8 cellular contexts compared by ENCODE assay signal in the genomic region with DNA sequence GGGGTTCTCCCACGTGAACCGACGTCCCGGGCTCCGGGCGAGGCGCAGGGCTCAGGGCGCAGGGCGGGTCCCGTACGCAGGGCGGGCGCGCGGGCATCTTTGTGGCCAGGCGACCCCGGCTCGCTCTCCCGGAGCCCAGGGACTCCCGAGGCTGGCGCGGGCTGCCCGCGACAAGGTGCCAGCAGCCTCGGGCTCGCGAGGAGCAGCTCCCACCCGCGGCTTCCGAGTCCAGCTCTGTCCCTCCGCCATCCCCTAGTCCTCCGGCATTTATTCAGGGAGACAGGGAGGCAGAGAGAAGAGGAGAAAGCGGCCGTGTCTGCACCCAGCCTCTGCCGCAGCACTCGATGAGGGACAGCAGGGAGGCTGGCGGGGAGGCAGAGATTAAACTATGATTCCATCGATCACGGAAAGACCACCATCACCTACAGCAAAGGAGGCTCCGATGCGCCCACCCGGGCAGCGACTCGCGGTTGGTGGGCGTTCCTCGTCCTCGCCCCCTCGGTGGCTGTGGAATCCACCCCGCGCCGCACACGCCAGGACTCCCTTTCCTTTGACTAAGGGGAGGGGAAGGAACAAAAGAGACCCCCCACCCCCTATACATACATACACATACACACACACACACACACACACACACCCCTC. TPM values are rescaled to one million over a fixed set of nuclear protein-coding genes. Genes with fewer than 3 reads are reported as not detected.
DNase-seq lines count a peak whose midpoint lies in the region; ATAC-seq, FAIRE-seq and TF ChIP-seq lines count a peak whose summit lies in the region.

No MANE protein-coding gene starts in this region.

- peak overlapping the region; percentile 73 for H3K4me3 Mint-ChIP-seq in activated naive CD4-positive, alpha-beta T cell treated with anti-CD3 and anti-CD28 coated beads, Interleukin-2, amount 50 U/mL, for 24 hours

- no peaks in the 10 kb centered on the region for H3K36me3 Mint-ChIP-seq in activated naive CD4-positive, alpha-beta T cell treated with anti-CD3 and anti-CD28 coated beads, Interleukin-2, amount 50 U/mL, for 24 hours

- WGBS in pancreas, 2 donors, result 1% methylated on average over 50 to 53 of the region's 53 CpGs

- FAIRE-seq in pancreas (lab: Jason Lieb, UNC), result no peak

- H3K27ac Mint-ChIP-seq in activated naive CD4-positive, alpha-beta T cell treated with anti-CD3 and anti-CD28 coated beads, Interleukin-2, amount 50 U/mL, for 24 hours, result no peak overlapping the region

- no peaks in the 10 kb centered on the region for H3K9me3 Mint-ChIP-seq in activated naive CD4-positive, alpha-beta T cell treated with anti-CD3 and anti-CD28 coated beads, Interleukin-2, amount 50 U/mL, for 24 hours

- intact Hi-C loops in pancreas (cut with DNase I), result no loop called here

- ATAC-seq in foreskin keratinocyte, result peak; percentile 52
- ATAC-seq in pancreas, result peak; percentile 34 to 44 (median 42)
- no peak for ATAC-seq in GM18511 (IDR thresholded peaks at IDR 0.05; ENCODE audit: unreplicated experiment)
- ATAC-seq in HG03432 (IDR thresholded peaks at IDR 0.05; ENCODE audit: unreplicated experiment), result no peak

- H3K27ac ChIP-seq in VCaP, result peak overlapping the region; percentile 81
- no peak overlapping the region for H3K27ac ChIP-seq in foreskin keratinocyte
- peak overlapping the region in 1 of 4 donors; percentile 67 for H3K27ac ChIP-seq in pancreas

- H3K4me3 ChIP-seq in pancreas, result peak overlapping the region; percentile 53 to 90 (median 61)

- H3K36me3 ChIP-seq in pancreas, result no peaks in the 10 kb centered on the region

- H3K27me3 ChIP-seq in foreskin keratinocyte (peaks cover 52% of the 10 kb centered on the region), pancreas (peaks cover 0 to 4% (median 0%) of the 10 kb centered on the region in 4 donors)

- H3K4me1 ChIP-seq in foreskin keratinocyte (no peaks in the 10 kb centered on the region), pancreas (peaks cover 3 to 9% (median 6%) of the 10 kb centered on the region in 3 donors)

- H3K4me1 Mint-ChIP-seq in activated naive CD4-positive, alpha-beta T cell treated with anti-CD3 and anti-CD28 coated beads, Interleukin-2, amount 50 U/mL, for 24 hours, result peaks cover 13% of the 10 kb centered on the region

- peaks cover 43% of the 10 kb centered on the region for H3K27me3 Mint-ChIP-seq in activated naive CD4-positive, alpha-beta T cell treated with anti-CD3 and anti-CD28 coated beads, Interleukin-2, amount 50 U/mL, for 24 hours

- no peak for DNase-seq in activated naive CD4-positive, alpha-beta T cell (lab: John Stamatoyannopoulos, UW)
- DNase-seq in foreskin keratinocyte, result no peak
- DNase-seq in pancreas, result peak in 2 of 6 donors; percentile 69 to 71
- no peak for DNase-seq in NCI-H446 (lab: John Stamatoyannopoulos, UW)

- TF ChIP-seq CTCF in VCaP (conservative IDR thresholded peaks at IDR 0.05), result no peak
- no peak for TF ChIP-seq CTCF in foreskin keratinocyte (conservative IDR thresholded peaks at IDR 0.05)
- no peak for TF ChIP-seq CTCF in pancreas (IDR thresholded peaks at IDR 0.05)

- H3K9me3 ChIP-seq in pancreas, result no peaks in the 10 kb centered on the region

RNA-seq across cellular contexts. Expression of gene RGS17, which starts 1.1 kb away (rescaled TPM):
- total RNA-seq in foreskin keratinocyte (0.24 and 0.32 TPM in 2 replicates), pancreas (1 to 10 TPM in 3 of 6 donors, under 1 TPM in 3; 0.39 to 3.7 (median 0.96) TPM)
- polyA plus RNA-seq in foreskin keratinocyte (0.06 and 0.13 TPM in 2 replicates), pancreas (1 to 10 TPM; 1.0 to 3.5 TPM)

Comparison
In these comparisons a context has a peak if more than half of its experiments do, and no peak if none do; other contexts are left out.
1. ATAC-seq: peak in foreskin keratinocyte (single experiment) and pancreas (4 of 4); none in GM18511 (single experiment) and HG03432 (single experiment).